13 cellular contexts compared by ENCODE assay signal in genomic region chr2:98691307-98691706, GRCh38. TPM values are rescaled to one million over a fixed set of nuclear protein-coding genes. Genes with fewer than 3 reads are reported as not detected.
DNase-seq lines count a peak whose midpoint lies in the region; ATAC-seq, FAIRE-seq and TF ChIP-seq lines count a peak whose summit lies in the region.
"Had no signal": no experiment of that assay in that cellular context is flagged by ENCODE, and none has a peak within 500 bp of the region (broad histone marks: within the 10 kb centered on the region; RNA-seq: fewer than 3 reads in every experiment).

No MANE protein-coding gene starts in this region.

- TF ChIP-seq CTCF in pancreas (IDR thresholded peaks at IDR 0.05) = no peak

- ATAC-seq in pancreas = peak; percentile 59 to 76 (median 62)
- ATAC-seq in HG03378 (IDR thresholded peaks at IDR 0.05; ENCODE audit: unreplicated experiment) = no peak
- ATAC-seq in GM21723 (IDR thresholded peaks at IDR 0.05; ENCODE audit: unreplicated experiment) = no peak

- H3K4me3 ChIP-seq in pancreas = no peak overlapping the region
- H3K4me3 ChIP-seq: adrenal gland, thoracic aorta had no signal

- intact Hi-C loops in pancreas (cut with DNase I) = no loop called here

- DNase-seq in DMS53 (lab: John Stamatoyannopoulos, UW) (peak; percentile 85), LHCN-M2 (ENCODE audit: low read depth) (peak; percentile 22), pancreas (no peak)
- DNase-seq in effector CD4-positive, alpha-beta T cell = no peak
- DNase-seq: adrenal gland; COR-L47; Karpas-422; NCI-H2029 treated with DMSO at 0.1 percent for 48 hours; NK-92 treated with Interleukin-12 subunit alpha and Interleukin-12 subunit beta, amount 100 ng/mL, for 24 hours had no signal

- 91 to 94% methylated on average over 3 of the region's 3 CpGs for WGBS in pancreas, 2 donors

- H3K36me3 ChIP-seq in pancreas = no peaks in the 10 kb centered on the region
- H3K36me3 ChIP-seq: adrenal gland, thoracic aorta had no signal

- peaks cover 6 to 27% (median 17%) of the 10 kb centered on the region in 3 donors for H3K4me1 ChIP-seq in pancreas
- H3K4me1 ChIP-seq: adrenal gland had no signal

- no peaks in the 10 kb centered on the region for H3K27me3 ChIP-seq in pancreas
- H3K27me3 ChIP-seq: adrenal gland had no signal

- H3K27ac ChIP-seq in cingulate gyrus (ENCODE audit: low read depth, low read length) = peak overlapping the region; percentile 26
- no peak overlapping the region for H3K27ac ChIP-seq in pancreas
- H3K27ac ChIP-seq: adrenal gland, thoracic aorta had no signal

- no peaks in the 10 kb centered on the region for H3K9me3 ChIP-seq in pancreas
- H3K9me3 ChIP-seq: adrenal gland, thoracic aorta had no signal

- no peak for FAIRE-seq in pancreas (lab: Jason Lieb, UNC)

RNA-seq across cellular contexts. Expression of gene MGAT4A, which starts 39.6 kb away (rescaled TPM):
- total RNA-seq in LHCN-M2 (2014; rRNA removed) (0.17 TPM in 1 of 2 replicates, not detected in the other), pancreas (10 to 100 TPM; 56.0 to 72.1 (median 59.4) TPM)
- polyA plus RNA-seq in LHCN-M2 (2012) = not detected
- 10 to 100 TPM; 14.1 to 21.0 TPM for polyA plus RNA-seq in pancreas

Comparison
In these comparisons a context has a peak if more than half of its experiments do, and no peak if none do; other contexts are left out.
1. DNase-seq: peak in DMS53 (single experiment) and LHCN-M2 (single experiment); none in pancreas (0 of 6) and effector CD4-positive, alpha-beta T cell (single experiment).
2. ATAC-seq: peak in pancreas (4 of 4); none in HG03378 (single experiment) and GM21723 (single experiment).
3. RNA of gene MGAT4A, which starts 39.6 kb away (total RNA-seq): 56.0 to 72.1 TPM in pancreas; 0.17 TPM in LHCN-M2; every median in the first group is over 10 times any median in the second.